Comparison of ENCODE assay signal across 12 cellular contexts in genomic region chr9:16884952-16885513, GRCh38. TPM values are rescaled to one million over a fixed set of nuclear protein-coding genes. Genes with fewer than 3 reads are reported as not detected.
DNase-seq lines count a peak whose midpoint lies in the region; ATAC-seq, FAIRE-seq and TF ChIP-seq lines count a peak whose summit lies in the region.
"Had no signal": no experiment of that assay in that cellular context is flagged by ENCODE, and none has a peak within 500 bp of the region (broad histone marks: within the 10 kb centered on the region; RNA-seq: fewer than 3 reads in every experiment).

No MANE protein-coding gene starts in this region.

- no peaks in the 10 kb centered on the region for H3K9me3 ChIP-seq in astrocyte (ENCODE audit: insufficient read depth, low read depth, low read length)
- H3K9me3 ChIP-seq: SJSA1 had no signal

- H3K4me1 ChIP-seq in astrocyte (ENCODE audit: insufficient read depth, low read length) = no peaks in the 10 kb centered on the region

- no peak overlapping the region for H3K27ac ChIP-seq in astrocyte (ENCODE audit: low read depth, low read length)
- H3K27ac ChIP-seq: SJSA1 had no signal

- ATAC-seq in natural killer cell (peak; percentile 79 to 93 (median 83)), HG02642 (IDR thresholded peaks at IDR 0.05; ENCODE audit: poor library complexity, unreplicated experiment) (no peak), GM18907 (IDR thresholded peaks at IDR 0.05; ENCODE audit: unreplicated experiment) (no peak), HG03460 (IDR thresholded peaks at IDR 0.05; ENCODE audit: unreplicated experiment) (no peak)

- DNase-seq in ELR (ENCODE audit: low read depth) = peak; percentile 74
- DNase-seq in MV-4-11 (lab: John Stamatoyannopoulos, UW) = peak; percentile 95
- peak; percentile 60 for DNase-seq in astrocyte (ENCODE audit: low read depth)
- DNase-seq in natural killer cell = peak; percentile 54
- no peak for DNase-seq in NK-92 (lab: John Stamatoyannopoulos, UW; ENCODE audit: unreplicated experiment)
- DNase-seq: effector CD8-positive, alpha-beta T cell; H9 had no signal

- H3K27me3 Mint-ChIP-seq in astrocyte (ENCODE audit: low read depth, unreplicated experiment) (no peaks in the 10 kb centered on the region), natural killer cell (ENCODE audit: low read depth in 2 of 2) (no peaks in the 10 kb centered on the region)

- no peak overlapping the region for H2AFZ ChIP-seq in astrocyte (ENCODE audit: low read depth, low read length)

- TF ChIP-seq CTCF in astrocyte (IDR thresholded peaks at IDR 0.05; ENCODE audit: insufficient read depth, low read depth, low read length) (no peak), natural killer cell (IDR thresholded peaks at IDR 0.05) (no peak)

- H3K79me2 ChIP-seq in astrocyte (ENCODE audit: insufficient read depth, low read length) = no peaks in the 10 kb centered on the region

- H3K36me3 Mint-ChIP-seq in astrocyte (ENCODE audit: low read depth, unreplicated experiment) (no peaks in the 10 kb centered on the region), natural killer cell (no peaks in the 10 kb centered on the region)

- no peaks in the 10 kb centered on the region for H3K36me3 ChIP-seq in astrocyte (ENCODE audit: insufficient read depth, low read length)
- H3K36me3 ChIP-seq: SJSA1 had no signal

- FAIRE-seq in astrocyte (lab: Jason Lieb, UNC) = no peak

- H3K27ac Mint-ChIP-seq in astrocyte (ENCODE audit: unreplicated experiment) = peak overlapping the region; percentile 35
- H3K27ac Mint-ChIP-seq in natural killer cell = peak overlapping the region; percentile 85 to 86

- H3K4me3 Mint-ChIP-seq in astrocyte (ENCODE audit: unreplicated experiment) (no peak overlapping the region), natural killer cell (peak overlapping the region; percentile 84)
- H3K4me3 Mint-ChIP-seq: H9 had no signal

- H3K9me3 Mint-ChIP-seq in astrocyte (ENCODE audit: unreplicated experiment) (peaks cover 5% of the 10 kb centered on the region), natural killer cell (no peaks in the 10 kb centered on the region)

- no peak overlapping the region for H3K4me3 ChIP-seq in astrocyte (ENCODE audit: insufficient read depth, low read depth, low read length)
- H3K4me3 ChIP-seq: SJSA1 had no signal

- H4K20me1 ChIP-seq in astrocyte (ENCODE audit: insufficient read depth, low read length) = no peaks in the 10 kb centered on the region

- no peak overlapping the region for H3K9ac ChIP-seq in astrocyte (ENCODE audit: low read length)

- H3K4me2 ChIP-seq in astrocyte (ENCODE audit: low read length) = no peak overlapping the region

- peaks cover 6% of the 10 kb centered on the region for H3K4me1 Mint-ChIP-seq in astrocyte (ENCODE audit: low read depth, unreplicated experiment)
- peaks cover 61 to 68% of the 10 kb centered on the region in 2 donors for H3K4me1 Mint-ChIP-seq in natural killer cell

- intact Hi-C loops in natural killer cell (cut with micrococcal nuclease) = loop anchor here (1.0 kb wide), 1 partner anchor 15 kb away; the partner anchor contains the start of gene BNC2

- H3K27me3 ChIP-seq in astrocyte (ENCODE audit: insufficient read depth, low read length) = no peaks in the 10 kb centered on the region
- H3K27me3 ChIP-seq: SJSA1 had no signal

RNA-seq across cellular contexts. Expression of gene BNC2, which starts 14.6 kb away (rescaled TPM):
- total RNA-seq in astrocyte (38.0 and 47.4 TPM in 2 replicates), natural killer cell (10 to 100 TPM; 36.9 to 84.2 (median 66.5) TPM)
- total RNA-seq: HT-29 had no signal

Comparison
In these comparisons a context has a peak if more than half of its experiments do, and no peak if none do; other contexts are left out.
1. ATAC-seq: peak in natural killer cell (3 of 3); none in HG02642 (single experiment), GM18907 (single experiment) and HG03460 (single experiment).